Comparison of ENCODE assay signal across 8 cellular contexts in genomic region chr12:53046655-53047220, GRCh38. TPM values are rescaled to one million over a fixed set of nuclear protein-coding genes. Genes with fewer than 3 reads are reported as not detected.
DNase-seq lines count a peak whose midpoint lies in the region; ATAC-seq and TF ChIP-seq lines count a peak whose summit lies in the region.

No MANE protein-coding gene starts in this region.

- H3K4me1 ChIP-seq in esophagus squamous epithelium (peaks cover 21 to 88% (median 27%) of the 10 kb centered on the region in 3 donors), muscle layer of colon (ENCODE audit: insufficient read depth, low read length) (peaks cover 63% of the 10 kb centered on the region), stomach (peaks cover 58 to 88% (median 77%) of the 10 kb centered on the region in 4 donors)

- TF ChIP-seq POLR2A in esophagus squamous epithelium (IDR thresholded peaks at IDR 0.05) (peak in 2 of 4 donors; percentile 91 to 97), stomach (IDR thresholded peaks at IDR 0.05) (peak in 2 of 4 donors; percentile 93 to 94)

- H3K36me3 ChIP-seq in esophagus squamous epithelium (no peaks in the 10 kb centered on the region), muscle layer of colon (ENCODE audit: insufficient read depth, low read length) (peaks cover 10% of the 10 kb centered on the region), stomach (peaks cover 0 to 10% (median 8%) of the 10 kb centered on the region in 4 donors)

- DNase-seq in NCI-H1694 (lab: John Stamatoyannopoulos, UW) (peak; percentile 28), NCI-H1694 treated with DMSO at 0.1 percent for 48 hours (lab: John Stamatoyannopoulos, UW) (no peak), NCI-H2171 treated with DMSO at 0.1 percent for 48 hours (lab: John Stamatoyannopoulos, UW) (peak; percentile 61), esophagus squamous epithelium (lab: John Stamatoyannopoulos, UW) (no peak), stomach (peak; percentile 86)
- DNase-seq in activated CD8-positive, alpha-beta memory T cell treated with anti-CD3 and anti-CD28 coated beads, Interleukin-2, amount 50 U/mL, for 48 hours, result peak; percentile 81

- 0 to 2% methylated on average over 16 to 20 of the region's 44 CpGs for WGBS in esophagus squamous epithelium, 2 donors
- WGBS in stomach, 5 donors, result 0 to 1% (median 0%) methylated on average over 24 to 44 of the region's 44 CpGs

- peak overlapping the region; percentile 94 for H3K9ac ChIP-seq in muscle layer of colon (ENCODE audit: low read length)

- H3K9me3 ChIP-seq in esophagus squamous epithelium (no peaks in the 10 kb centered on the region), muscle layer of colon (ENCODE audit: low read length) (no peaks in the 10 kb centered on the region), stomach (no peaks in the 10 kb centered on the region)

- no peak for TF ChIP-seq EP300 in stomach (IDR thresholded peaks at IDR 0.05)

- peak overlapping the region; percentile 53 to 84 (median 58) for H3K4me3 ChIP-seq in esophagus squamous epithelium
- peak overlapping the region; percentile 84 to 96 for H3K4me3 ChIP-seq in muscle layer of colon (ENCODE audit: low read depth in 1 of 2, low read length in 2 of 2)
- peak overlapping the region; percentile 50 to 71 (median 54) for H3K4me3 ChIP-seq in stomach

- no peaks in the 10 kb centered on the region for H3K27me3 ChIP-seq in esophagus squamous epithelium
- no peaks in the 10 kb centered on the region for H3K27me3 ChIP-seq in muscle layer of colon (ENCODE audit: control insufficient read depth in 1 of 2, insufficient read depth in 2 of 2, low read length in 2 of 2)
- no peaks in the 10 kb centered on the region for H3K27me3 ChIP-seq in stomach

- peak overlapping the region; percentile 91 to 96 (median 94) for H3K27ac ChIP-seq in esophagus squamous epithelium
- H3K27ac ChIP-seq in muscle layer of colon (ENCODE audit: low read depth, low read length), result peak overlapping the region; percentile 77
- H3K27ac ChIP-seq in stomach, result peak overlapping the region; percentile 91 to 99 (median 94)

- TF ChIP-seq CTCF in esophagus squamous epithelium (IDR thresholded peaks at IDR 0.05), result no peak
- TF ChIP-seq CTCF in stomach (IDR thresholded peaks at IDR 0.05), result no peak

- ATAC-seq in HG02678 (IDR thresholded peaks at IDR 0.05; ENCODE audit: unreplicated experiment), result peak; percentile 27

- intact Hi-C loops in esophagus squamous epithelium (cut with DNase I) (no loop called here), stomach (cut with DNase I; ENCODE audit: low total_unique reads) (no loop called here)

RNA-seq across cellular contexts. Expression of gene TNS2, which starts 3.1 kb away (rescaled TPM):
- total RNA-seq in esophagus squamous epithelium, result 10 to 100 TPM; 10.8 to 82.0 (median 20.8) TPM
- 100 to 1,000 TPM in 2 of 5 donors, 10 to 100 TPM in 3; 38.5 to 164 (median 44.2) TPM for total RNA-seq in stomach
- polyA plus RNA-seq in stomach, result 100 to 1,000 TPM in 1 of 3 donors, 10 to 100 TPM in 2; 71.0 to 104 (median 76.5) TPM

RNA-seq across cellular contexts. Expression of gene SPRYD3, which starts 32.5 kb away (rescaled TPM):
- total RNA-seq in esophagus squamous epithelium (10 to 100 TPM; 28.2 to 41.4 (median 29.2) TPM), stomach (10 to 100 TPM; 17.8 to 99.8 (median 50.9) TPM)
- 10 to 100 TPM; 26.3 to 30.5 (median 29.8) TPM for polyA plus RNA-seq in stomach

RNA-seq across cellular contexts. Expression of gene EIF4B, which starts 40.5 kb away (rescaled TPM):
- total RNA-seq in esophagus squamous epithelium, result 100 to 1,000 TPM; 225 to 571 (median 372) TPM
- total RNA-seq in stomach, result 100 to 1,000 TPM; 319 to 833 (median 400) TPM
- 100 to 1,000 TPM; 101 to 262 (median 179) TPM for polyA plus RNA-seq in stomach

RNA-seq across cellular contexts. Expression of gene IGFBP6, which starts 50.7 kb away (rescaled TPM):
- 100 to 1,000 TPM in 2 of 4 donors, 10 to 100 TPM in 2; 34.5 to 506 (median 94.0) TPM for total RNA-seq in esophagus squamous epithelium
- total RNA-seq in stomach, result 100 to 1,000 TPM in 2 of 5 donors, 10 to 100 TPM in 3; 22.6 to 388 (median 95.1) TPM
- polyA plus RNA-seq in stomach, result 100 to 1,000 TPM in 1 of 3 donors, 10 to 100 TPM in 2; 30.6 to 124 (median 54.7) TPM

RNA-seq across cellular contexts. Expression of gene SOAT2, which starts 56.5 kb away (rescaled TPM):
- total RNA-seq in esophagus squamous epithelium, result not detected
- total RNA-seq in stomach, result under 1 TPM in 1 of 5 donors, not detected in 4; 0.92 TPM
- polyA plus RNA-seq in stomach, result under 1 TPM in 1 of 3 donors, not detected in 2; 0.28 TPM

Comparison
In these comparisons a context has a peak if more than half of its experiments do, and no peak if none do; other contexts are left out.
1. DNase-seq: peak in NCI-H1694 (single experiment), NCI-H2171 treated with DMSO at 0.1 percent for 48 hours (single experiment), activated CD8-positive, alpha-beta memory T cell treated with anti-CD3 and anti-CD28 coated beads, Interleukin-2, amount 50 U/mL, for 48 hours (single experiment) and stomach (single experiment); none in NCI-H1694 treated with DMSO at 0.1 percent for 48 hours (single experiment) and esophagus squamous epithelium (single experiment).
2. Peak in every context shown above with its lines, with median percentiles within 50 percentile points of each other: H3K27ac ChIP-seq and H3K4me3 ChIP-seq.